11 cellular contexts compared by ENCODE assay signal in the genomic region with DNA sequence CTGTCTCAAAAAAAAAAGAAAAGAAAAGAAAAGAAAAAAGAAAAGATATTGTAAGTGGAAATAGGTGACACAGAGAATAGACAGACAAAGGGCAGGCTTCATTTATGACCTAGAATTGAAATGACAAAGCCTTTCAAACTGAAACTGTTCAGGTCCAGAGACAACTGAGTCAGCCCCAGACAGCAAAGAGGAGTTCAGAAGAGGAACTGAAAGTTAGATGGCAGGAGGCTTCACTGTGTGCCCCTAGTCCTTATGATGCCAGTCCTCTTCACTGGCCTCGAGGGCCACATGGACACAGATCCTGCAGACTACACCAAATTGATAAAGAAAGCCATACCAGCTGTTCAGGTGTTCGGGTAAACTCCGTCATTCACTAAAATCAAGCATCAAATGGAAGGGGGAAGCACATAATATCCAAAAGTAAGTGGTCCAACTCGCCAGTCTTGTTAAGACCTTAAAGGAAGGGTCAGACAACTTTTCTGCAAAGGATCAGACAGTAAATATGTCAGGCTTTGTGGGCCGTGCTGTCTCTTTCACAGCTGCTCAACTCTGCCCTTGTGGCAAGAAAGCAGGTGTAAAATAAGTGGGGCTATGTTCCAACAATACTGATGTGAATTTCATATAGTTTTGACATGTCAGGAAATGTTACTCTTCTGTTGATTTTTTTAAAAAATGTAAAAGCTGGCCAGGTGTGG.
DNase-seq lines count a peak whose midpoint lies in the region; ATAC-seq and TF ChIP-seq lines count a peak whose summit lies in the region.
"Had no signal": no experiment of that assay in that cellular context is flagged by ENCODE, and none has a peak within 500 bp of the region (broad histone marks: within the 10 kb centered on the region; RNA-seq: fewer than 3 reads in every experiment).

No MANE protein-coding gene starts in this region.

- DNase-seq in foreskin melanocyte (no peak), stomach (no peak), erythroblast (lab: John Stamatoyannopoulos, UW) (no peak), Calu3 (no peak)
- DNase-seq: left ventricle myocardium inferior, NCI-H82 had no signal

- H3K4me3 Mint-ChIP-seq in activated T-helper 17 cell treated with anti-CD3 and anti-CD28 coated beads, Interleukin-2, amount 50 U/mL, for 72 hours: peak overlapping the region; percentile 34
- no peak overlapping the region for H3K4me3 Mint-ChIP-seq in Calu3 (ENCODE audit: low read depth, unreplicated experiment)

- H3K36me3 Mint-ChIP-seq in activated T-helper 17 cell treated with anti-CD3 and anti-CD28 coated beads, Interleukin-2, amount 50 U/mL, for 72 hours (ENCODE audit: low read depth): no peaks in the 10 kb centered on the region
- no peaks in the 10 kb centered on the region for H3K36me3 Mint-ChIP-seq in Calu3 (ENCODE audit: insufficient read depth, unreplicated experiment)

- TF ChIP-seq CTCF in stomach (IDR thresholded peaks at IDR 0.05): no peak
- no peak for TF ChIP-seq CTCF in Calu3 (IDR thresholded peaks at IDR 0.05; ENCODE audit: unreplicated experiment)

- H3K9me3 Mint-ChIP-seq in activated T-helper 17 cell treated with anti-CD3 and anti-CD28 coated beads, Interleukin-2, amount 50 U/mL, for 72 hours: no peaks in the 10 kb centered on the region
- no peaks in the 10 kb centered on the region for H3K9me3 Mint-ChIP-seq in Calu3 (ENCODE audit: low read depth, unreplicated experiment)

- H3K4me1 ChIP-seq in stomach: no peaks in the 10 kb centered on the region

- no peak for TF ChIP-seq POLR2A in stomach (IDR thresholded peaks at IDR 0.05)
- TF ChIP-seq POLR2A in erythroblast (IDR thresholded peaks at IDR 0.05; ENCODE audit: low read length): no peak

- no peak for TF ChIP-seq EP300 in stomach (IDR thresholded peaks at IDR 0.05)

- 73 to 97% (median 87%) methylated on average over 5 of the region's 5 CpGs for WGBS in stomach, 5 donors

- H3K4me1 Mint-ChIP-seq in activated T-helper 17 cell treated with anti-CD3 and anti-CD28 coated beads, Interleukin-2, amount 50 U/mL, for 72 hours: peaks cover 17% of the 10 kb centered on the region
- H3K4me1 Mint-ChIP-seq in Calu3 (ENCODE audit: low read depth, unreplicated experiment): no peaks in the 10 kb centered on the region

- H3K27me3 ChIP-seq in stomach: peaks cover 0 to 20% (median 0%) of the 10 kb centered on the region in 3 donors

- H3K27ac ChIP-seq in stomach: no peak overlapping the region
- H3K27ac ChIP-seq: left ventricle myocardium inferior had no signal

- no peak overlapping the region for H3K4me3 ChIP-seq in stomach
- H3K4me3 ChIP-seq: left ventricle myocardium inferior had no signal

- peaks cover 19% of the 10 kb centered on the region for H3K27me3 Mint-ChIP-seq in activated T-helper 17 cell treated with anti-CD3 and anti-CD28 coated beads, Interleukin-2, amount 50 U/mL, for 72 hours
- no peaks in the 10 kb centered on the region for H3K27me3 Mint-ChIP-seq in Calu3 (ENCODE audit: unreplicated experiment)

- no peaks in the 10 kb centered on the region for H3K36me3 ChIP-seq in stomach
- H3K36me3 ChIP-seq: left ventricle myocardium inferior had no signal

- intact Hi-C loops in stomach (cut with DNase I; ENCODE audit: low total_unique reads): no loop called here
- intact Hi-C loops in Calu3 (cut with micrococcal nuclease; ENCODE audit: unreplicated experiment): no loop called here

- H3K27ac Mint-ChIP-seq in activated T-helper 17 cell treated with anti-CD3 and anti-CD28 coated beads, Interleukin-2, amount 50 U/mL, for 72 hours: peak overlapping the region; percentile 37
- no peak overlapping the region for H3K27ac Mint-ChIP-seq in Calu3 (ENCODE audit: unreplicated experiment)

- CTCF ChIA-PET in Calu3 (lab: Charles Lee): no interaction called here

- BruUV-seq in Calu3 (replicated peaks; lab: Mats Ljungman, UMichigan): no TSS peak

- peak; percentile 91 for ATAC-seq in GM18868 (IDR thresholded peaks at IDR 0.05; ENCODE audit: unreplicated experiment)
- ATAC-seq in GM21447 (IDR thresholded peaks at IDR 0.05; ENCODE audit: unreplicated experiment): peak; percentile 98
- peak; percentile 94 for ATAC-seq in HG03108 (IDR thresholded peaks at IDR 0.05; ENCODE audit: unreplicated experiment)
- peak; percentile 92 for ATAC-seq in activated T-helper 17 cell treated with anti-CD3 and anti-CD28 coated beads, Interleukin-2, amount 50 U/mL, for 72 hours (replicated peaks)
- ATAC-seq: HepG2 had no signal

- H3K9me3 ChIP-seq in stomach: no peaks in the 10 kb centered on the region
- H3K9me3 ChIP-seq: left ventricle myocardium inferior had no signal
